In the genomic region with DNA sequence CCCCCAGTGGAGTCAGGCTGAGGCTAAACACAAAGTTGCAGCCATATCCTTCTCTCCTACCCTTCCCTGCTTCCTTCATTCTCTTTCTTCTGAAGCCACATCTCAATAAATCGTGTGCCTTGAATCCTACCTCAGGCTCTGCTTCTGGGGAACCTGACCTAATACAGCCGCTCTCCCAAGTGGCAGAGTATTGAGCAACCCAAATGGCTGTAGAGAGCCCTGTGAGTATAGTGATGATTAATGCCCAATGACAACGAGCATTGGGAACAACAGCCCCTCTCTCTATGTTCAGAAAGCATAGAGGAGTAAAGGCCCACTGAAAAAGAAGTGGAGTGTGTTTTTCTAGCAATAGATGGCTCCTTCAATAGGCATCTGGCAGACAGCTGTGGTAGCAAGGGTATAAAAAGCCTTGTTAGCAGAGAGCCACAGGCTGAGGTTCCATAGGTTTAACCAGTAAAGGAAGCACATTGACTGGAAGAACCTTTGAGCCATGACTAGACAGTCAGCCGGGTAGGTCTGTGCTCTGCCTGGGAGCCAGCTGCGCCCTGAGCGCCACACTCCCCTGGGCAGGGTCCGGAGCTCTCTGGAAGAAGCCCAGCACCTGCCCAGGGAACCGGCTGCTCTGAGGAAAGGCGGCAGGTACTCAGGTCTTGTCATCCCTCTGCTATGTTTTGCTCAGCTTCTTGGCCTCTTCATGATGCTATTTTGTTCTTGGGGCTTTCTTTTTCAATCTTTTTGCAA, we compare ENCODE assay signal across 16 cellular contexts.
"Had no signal": no experiment of that assay in that cellular context is flagged by ENCODE, and none has a peak within 500 bp of the region (broad histone marks: within the 10 kb centered on the region; RNA-seq: fewer than 3 reads in every experiment).

No MANE protein-coding gene starts in this region.

- ATAC-seq: left cardiac atrium; natural killer cell treated with Interleukin-12 subunit alpha and Interleukin-12 subunit beta and Interleukin-15 and Interleukin-18, amount 100 ng/mL, for 72 hours; psoas muscle; sciatic nerve had no signal

- H3K27ac ChIP-seq: coronary artery, epithelial cell of prostate, psoas muscle, transverse colon, WERI-Rb-1 had no signal

- H3K9me3 ChIP-seq: psoas muscle, transverse colon had no signal

- H3K4me1 ChIP-seq: psoas muscle, transverse colon had no signal

- H3K4me3 ChIP-seq: coronary artery, lung, psoas muscle, transverse colon had no signal

- H3K27me3 ChIP-seq: transverse colon had no signal

- DNase-seq: activated CD4-positive, alpha-beta T cell treated with anti-CD3 and anti-CD28 coated beads for 4 hours; activated naive CD4-positive, alpha-beta T cell treated with anti-CD3 and anti-CD28 coated beads for 36 hours; effector CD8-positive, alpha-beta T cell; left cardiac atrium; occipital lobe; psoas muscle; stimulated activated CD4-positive, alpha-beta T cell treated with anti-CD3 and anti-CD28 coated beads, Interleukin-15, amount 100 ng/mL, for 24 hours; stimulated activated CD4-positive, alpha-beta T cell treated with anti-CD3 and anti-CD28 coated beads, Interleukin-4, amount 100 ng/mL, for 24 hours; T-helper 1 cell; transverse colon; WERI-Rb-1 had no signal

- H3K36me3 ChIP-seq: transverse colon, WERI-Rb-1 had no signal
